In genomic region chr5:107887587-107887986, GRCh38 we compare ENCODE assay signal across 18 cellular contexts.
DNase-seq lines count a peak whose midpoint lies in the region; ATAC-seq and TF ChIP-seq lines count a peak whose summit lies in the region.
"Had no signal": no experiment of that assay in that cellular context is flagged by ENCODE, and none has a peak within 500 bp of the region (broad histone marks: within the 10 kb centered on the region; RNA-seq: fewer than 3 reads in every experiment).

No MANE protein-coding gene starts in this region.

- H3K4me3 Mint-ChIP-seq in activated T-helper 2 cell treated with anti-CD3 and anti-CD28 coated beads, Interferon-gamma antibody, Interleukin-2, Interleukin-4, amounts not matched to agents 10 μg/mL and 5 μg/mL and 100 μg/mL, durations not matched to agents 14 hours and 24 hours and 36 hours (ENCODE audit: low read depth), result peak overlapping the region; percentile 55
- H3K4me3 Mint-ChIP-seq in nephron, result peak overlapping the region in 1 of 3 experiments; percentile 31
- H3K4me3 Mint-ChIP-seq in activated T-helper 17 cell treated with anti-CD3 and anti-CD28 coated beads, Interleukin-2, amount 50 U/mL, for 72 hours, result no peak overlapping the region
- H3K4me3 Mint-ChIP-seq: stimulated activated effector memory CD8-positive, alpha-beta T cell treated with anti-CD3 and anti-CD28 coated beads, Interleukin-12 subunit alpha, Interleukin-12 subunit beta, amount 100 ng/mL, for 72 hours had no signal

- H3K27ac Mint-ChIP-seq in activated T-helper 2 cell treated with anti-CD3 and anti-CD28 coated beads, Interferon-gamma antibody, Interleukin-2, Interleukin-4, amounts not matched to agents 10 μg/mL and 5 μg/mL and 100 μg/mL, durations not matched to agents 14 hours and 24 hours and 36 hours, result peak overlapping the region; percentile 69
- peak overlapping the region in 2 of 3 experiments; percentile 23 to 36 for H3K27ac Mint-ChIP-seq in nephron
- H3K27ac Mint-ChIP-seq in activated T-helper 17 cell treated with anti-CD3 and anti-CD28 coated beads, Interleukin-2, amount 50 U/mL, for 72 hours, result no peak overlapping the region
- H3K27ac Mint-ChIP-seq: stimulated activated effector memory CD8-positive, alpha-beta T cell treated with anti-CD3 and anti-CD28 coated beads, Interleukin-12 subunit alpha, Interleukin-12 subunit beta, amount 100 ng/mL, for 72 hours had no signal

- peak overlapping the region; percentile 43; the same call in 1 of the 2 replicates for H3K4me3 ChIP-seq in GM08714 (ENCODE audit: low read length)
- H3K4me3 ChIP-seq: cardiac muscle cell, thoracic aorta had no signal

- CTCF ChIA-PET in HEK293T (lab: Yijun Ruan, JAX), result no interaction called here

- peaks cover 38% of the 10 kb centered on the region for H3K4me1 Mint-ChIP-seq in activated T-helper 2 cell treated with anti-CD3 and anti-CD28 coated beads, Interferon-gamma antibody, Interleukin-2, Interleukin-4, amounts not matched to agents 10 μg/mL and 5 μg/mL and 100 μg/mL, durations not matched to agents 14 hours and 24 hours and 36 hours (ENCODE audit: low read depth)
- peaks cover 14% of the 10 kb centered on the region for H3K4me1 Mint-ChIP-seq in nephron
- no peaks in the 10 kb centered on the region for H3K4me1 Mint-ChIP-seq in activated T-helper 17 cell treated with anti-CD3 and anti-CD28 coated beads, Interleukin-2, amount 50 U/mL, for 72 hours
- H3K4me1 Mint-ChIP-seq: stimulated activated effector memory CD8-positive, alpha-beta T cell treated with anti-CD3 and anti-CD28 coated beads, Interleukin-12 subunit alpha, Interleukin-12 subunit beta, amount 100 ng/mL, for 72 hours had no signal

- H3K27me3 Mint-ChIP-seq in activated T-helper 2 cell treated with anti-CD3 and anti-CD28 coated beads, Interferon-gamma antibody, Interleukin-2, Interleukin-4, amounts not matched to agents 10 μg/mL and 5 μg/mL and 100 μg/mL, durations not matched to agents 14 hours and 24 hours and 36 hours (ENCODE audit: low read depth), result no peaks in the 10 kb centered on the region
- H3K27me3 Mint-ChIP-seq in nephron (ENCODE audit: low read depth), result no peaks in the 10 kb centered on the region
- no peaks in the 10 kb centered on the region for H3K27me3 Mint-ChIP-seq in activated T-helper 17 cell treated with anti-CD3 and anti-CD28 coated beads, Interleukin-2, amount 50 U/mL, for 72 hours

- DNase-seq in HEK293T (ENCODE audit: extremely low spot score), result peak; percentile 13
- no peak for DNase-seq in activated T-helper 2 cell treated with anti-CD3 and anti-CD28 coated beads, Interferon-gamma antibody, Interleukin-2, Interleukin-4, amounts not matched to agents 10 μg/mL and 5 μg/mL and 100 μg/mL, durations not matched to agents 14 hours and 24 hours and 36 hours (ENCODE audit: low spot score)
- DNase-seq in EL, result no peak
- no peak for DNase-seq in dedifferentiated amniotic fluid mesenchymal stem cell (ENCODE audit: extremely low spot score)
- DNase-seq: adrenal gland; effector CD4-positive, alpha-beta T cell; NCI-H1092; NCI-H2081; NCI-H524; right cardiac atrium; SHP77 had no signal

- ATAC-seq in activated T-helper 17 cell treated with anti-CD3 and anti-CD28 coated beads, Interleukin-2, amount 50 U/mL, for 72 hours (replicated peaks), result no peak
- ATAC-seq: left lobe of liver; stimulated activated effector memory CD8-positive, alpha-beta T cell treated with anti-CD3 and anti-CD28 coated beads, Interleukin-12 subunit alpha, Interleukin-12 subunit beta, amount 100 ng/mL, for 72 hours had no signal

- H3K9me3 Mint-ChIP-seq in activated T-helper 2 cell treated with anti-CD3 and anti-CD28 coated beads, Interferon-gamma antibody, Interleukin-2, Interleukin-4, amounts not matched to agents 10 μg/mL and 5 μg/mL and 100 μg/mL, durations not matched to agents 14 hours and 24 hours and 36 hours, result peaks cover 4% of the 10 kb centered on the region
- H3K9me3 Mint-ChIP-seq in nephron, result no peaks in the 10 kb centered on the region
- H3K9me3 Mint-ChIP-seq in activated T-helper 17 cell treated with anti-CD3 and anti-CD28 coated beads, Interleukin-2, amount 50 U/mL, for 72 hours, result no peaks in the 10 kb centered on the region
- H3K9me3 Mint-ChIP-seq: stimulated activated effector memory CD8-positive, alpha-beta T cell treated with anti-CD3 and anti-CD28 coated beads, Interleukin-12 subunit alpha, Interleukin-12 subunit beta, amount 100 ng/mL, for 72 hours had no signal

- no peak for TF ChIP-seq CTCF in nephron (IDR thresholded peaks at IDR 0.05; ENCODE audit: unreplicated experiment in 3 of 3)

- peaks cover 3% of the 10 kb centered on the region for H3K36me3 Mint-ChIP-seq in activated T-helper 2 cell treated with anti-CD3 and anti-CD28 coated beads, Interferon-gamma antibody, Interleukin-2, Interleukin-4, amounts not matched to agents 10 μg/mL and 5 μg/mL and 100 μg/mL, durations not matched to agents 14 hours and 24 hours and 36 hours (ENCODE audit: low read depth)
- H3K36me3 Mint-ChIP-seq in nephron (ENCODE audit: low read depth), result no peaks in the 10 kb centered on the region
- H3K36me3 Mint-ChIP-seq in activated T-helper 17 cell treated with anti-CD3 and anti-CD28 coated beads, Interleukin-2, amount 50 U/mL, for 72 hours (ENCODE audit: low read depth), result no peaks in the 10 kb centered on the region
- H3K36me3 Mint-ChIP-seq: stimulated activated effector memory CD8-positive, alpha-beta T cell treated with anti-CD3 and anti-CD28 coated beads, Interleukin-12 subunit alpha, Interleukin-12 subunit beta, amount 100 ng/mL, for 72 hours had no signal

- intact Hi-C loops in activated T-helper 2 cell treated with anti-CD3 and anti-CD28 coated beads, Interferon-gamma antibody, Interleukin-2, Interleukin-4, amounts not matched to agents 10 μg/mL and 5 μg/mL and 100 μg/mL, durations not matched to agents 14 hours and 24 hours and 36 hours (cut with micrococcal nuclease), result loop anchor here (2.0 kb wide), 1 partner anchor 25 kb away; no protein-coding TSS in a partner anchor

- POLR2A ChIA-PET in HEK293T (lab: Yijun Ruan, JAX), result no interaction called here

TF ChIP-seq in HEK293T, 16 proteins besides CTCF, POLR2A, EP300 and RAD21:
- TF ChIP-seq TARDBP (IDR thresholded peaks at IDR 0.05) (no peak), HDGF (IDR thresholded peaks at IDR 0.05; ENCODE audit: borderline replicate concordance) (no peak), SP1 (IDR thresholded peaks at IDR 0.05) (no peak), LEF1 (IDR thresholded peaks at IDR 0.05; ENCODE audit: borderline replicate concordance) (no peak), NFRKB (IDR thresholded peaks at IDR 0.05) (no peak), BHLHE40 (IDR thresholded peaks at IDR 0.05; ENCODE audit: borderline replicate concordance) (no peak), ELF4 (IDR thresholded peaks at IDR 0.05) (no peak), FOXA1 (IDR thresholded peaks at IDR 0.05) (no peak), FOXM1 (IDR thresholded peaks at IDR 0.05; ENCODE audit: borderline replicate concordance) (no peak), FOXK2 (IDR thresholded peaks at IDR 0.05) (no peak), L3MBTL2 (conservative IDR thresholded peaks at IDR 0.05) (no peak), ZNF384 (IDR thresholded peaks at IDR 0.05) (no peak), SUZ12 (IDR thresholded peaks at IDR 0.05) (no peak)
